14 cellular contexts compared by ENCODE assay signal in the genomic region with DNA sequence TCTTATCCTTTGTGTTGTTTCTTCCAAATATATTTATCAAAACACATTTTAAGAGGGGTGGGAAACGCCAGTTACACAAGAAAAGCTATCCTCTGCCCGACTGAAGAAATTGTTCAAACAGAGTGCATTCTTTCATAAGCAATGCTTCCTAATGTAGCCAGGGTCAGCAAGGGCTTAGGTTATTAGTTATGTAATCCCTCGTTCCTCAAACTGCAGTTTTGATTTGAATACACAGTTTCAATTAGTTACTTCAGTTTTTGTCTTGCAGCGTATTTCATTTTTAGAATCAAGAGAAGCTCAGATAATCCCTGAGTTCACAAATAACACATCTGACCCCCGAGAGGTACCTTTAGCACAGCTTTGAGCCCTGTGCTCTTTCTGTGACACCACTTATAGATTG.
DNase-seq lines count a peak whose midpoint lies in the region; ATAC-seq lines count a peak whose summit lies in the region.
"Had no signal": no experiment of that assay in that cellular context is flagged by ENCODE, and none has a peak within 500 bp of the region (broad histone marks: within the 10 kb centered on the region; RNA-seq: fewer than 3 reads in every experiment).

No MANE protein-coding gene starts in this region.

- no peaks in the 10 kb centered on the region for H3K9me3 ChIP-seq in Karpas-422 (ENCODE audit: low read length)
- H3K9me3 ChIP-seq: colonic mucosa, left ventricle myocardium inferior had no signal

- H3K79me2 ChIP-seq in Karpas-422 (ENCODE audit: low read length) = no peaks in the 10 kb centered on the region

- H3K9ac ChIP-seq in Karpas-422 (ENCODE audit: low read length) = no peak overlapping the region

- H3K27ac ChIP-seq in Karpas-422 (ENCODE audit: low read length) = no peak overlapping the region
- H3K27ac ChIP-seq: colonic mucosa, left ventricle myocardium inferior, WERI-Rb-1 had no signal

- no peaks in the 10 kb centered on the region for H3K27me3 ChIP-seq in Karpas-422 (ENCODE audit: low read length)
- H3K27me3 ChIP-seq: colonic mucosa had no signal

- H3K4me3 ChIP-seq in Karpas-422 (ENCODE audit: low read length) = no peak overlapping the region
- H3K4me3 ChIP-seq: colonic mucosa, left ventricle myocardium inferior had no signal

- no peaks in the 10 kb centered on the region for H3K9me3 Mint-ChIP-seq in effector memory CD8-positive, alpha-beta T cell
- H3K9me3 Mint-ChIP-seq: activated naive CD4-positive, alpha-beta T cell treated with anti-CD3 and anti-CD28 coated beads for 36 hours had no signal

- peak; percentile 75 for DNase-seq in Karpas-422
- peak; percentile 39 for DNase-seq in pons (ENCODE audit: low spot score)
- DNase-seq in NCI-H2107 (lab: John Stamatoyannopoulos, UW) = no peak
- DNase-seq in NCI-H446 (lab: John Stamatoyannopoulos, UW) = no peak
- DNase-seq in NCI-H345 (lab: John Stamatoyannopoulos, UW) = no peak
- DNase-seq in effector memory CD8-positive, alpha-beta T cell = no peak
- DNase-seq: activated naive CD4-positive, alpha-beta T cell treated with anti-CD3 and anti-CD28 coated beads for 36 hours; colonic mucosa; left ventricle myocardium inferior; NCI-H1930; WERI-Rb-1 had no signal

- peaks cover 0 to 45% of the 10 kb centered on the region in 2 donors for H3K27me3 Mint-ChIP-seq in effector memory CD8-positive, alpha-beta T cell
- H3K27me3 Mint-ChIP-seq: progenitor cell of endocrine pancreas had no signal

- ATAC-seq in GM18868 (IDR thresholded peaks at IDR 0.05; ENCODE audit: unreplicated experiment) (peak; percentile 97), HG02571 (IDR thresholded peaks at IDR 0.05; ENCODE audit: unreplicated experiment) (peak; percentile 59)
- no peak for ATAC-seq in effector memory CD8-positive, alpha-beta T cell (replicated peaks)

- H3K4me2 ChIP-seq in Karpas-422 (ENCODE audit: low read depth, low read length, poor library complexity, severe bottlenecking) = peak overlapping the region; percentile 14

- H2AFZ ChIP-seq in Karpas-422 (ENCODE audit: low read length) = no peak overlapping the region

- peaks cover 0 to 11% of the 10 kb centered on the region in 2 donors for H3K4me1 Mint-ChIP-seq in effector memory CD8-positive, alpha-beta T cell (ENCODE audit: low read depth in 2 of 2)

- H3K4me1 ChIP-seq in Karpas-422 (ENCODE audit: low read length) = peaks cover 12% of the 10 kb centered on the region
- H3K4me1 ChIP-seq: colonic mucosa had no signal

- H3K27ac Mint-ChIP-seq in effector memory CD8-positive, alpha-beta T cell = no peak overlapping the region
- H3K27ac Mint-ChIP-seq: activated naive CD4-positive, alpha-beta T cell treated with anti-CD3 and anti-CD28 coated beads for 36 hours; progenitor cell of endocrine pancreas had no signal

- no peak overlapping the region for H3K4me3 Mint-ChIP-seq in effector memory CD8-positive, alpha-beta T cell
- H3K4me3 Mint-ChIP-seq: activated naive CD4-positive, alpha-beta T cell treated with anti-CD3 and anti-CD28 coated beads for 36 hours had no signal

- no peaks in the 10 kb centered on the region for H3K36me3 ChIP-seq in Karpas-422 (ENCODE audit: insufficient read depth, low read length)
- H3K36me3 ChIP-seq: colonic mucosa, left ventricle myocardium inferior, WERI-Rb-1 had no signal

- no peaks in the 10 kb centered on the region for H3K36me3 Mint-ChIP-seq in effector memory CD8-positive, alpha-beta T cell (ENCODE audit: insufficient read depth)

- no peaks in the 10 kb centered on the region for H3K9me2 ChIP-seq in Karpas-422 (replicated peaks; ENCODE audit: insufficient read depth, low read length)

- H4K20me1 ChIP-seq in Karpas-422 (ENCODE audit: insufficient read depth, low read depth, low read length) = no peaks in the 10 kb centered on the region

Comparison
In these comparisons a context has a peak if more than half of its experiments do, and no peak if none do; other contexts are left out.
1. DNase-seq: peak in Karpas-422 (single experiment) and pons (single experiment); none in NCI-H2107 (single experiment), NCI-H446 (0 of 2), NCI-H345 (single experiment) and effector memory CD8-positive, alpha-beta T cell (0 of 3).